Comparison of ENCODE assay signal across 16 cellular contexts in the genomic region with DNA sequence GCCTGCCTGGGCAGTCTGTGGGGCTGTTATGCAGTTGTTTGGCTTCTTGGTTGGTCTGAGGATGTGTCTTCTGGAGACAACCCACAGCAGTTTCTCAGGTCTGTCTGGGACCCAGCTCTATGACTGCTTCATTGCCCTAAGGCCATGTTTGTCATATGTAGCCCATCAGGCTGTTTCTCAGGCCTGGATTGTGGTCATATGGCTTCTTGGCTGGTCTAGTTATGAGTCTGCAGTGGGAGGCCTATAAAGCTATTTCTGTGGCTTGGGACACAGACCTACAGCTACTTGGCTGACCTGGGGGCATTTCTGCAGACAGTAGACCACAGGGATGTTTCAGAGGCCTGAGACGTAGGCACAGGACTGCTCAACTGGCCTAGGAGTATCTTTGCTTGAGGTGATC.
DNase-seq lines count a peak whose midpoint lies in the region; ATAC-seq lines count a peak whose summit lies in the region.
"Had no signal": no experiment of that assay in that cellular context is flagged by ENCODE, and none has a peak within 500 bp of the region (broad histone marks: within the 10 kb centered on the region; RNA-seq: fewer than 3 reads in every experiment).

No MANE protein-coding gene starts in this region.

- ATAC-seq in GM18867 (IDR thresholded peaks at IDR 0.05; ENCODE audit: unreplicated experiment) (peak; percentile 74), HG02623 (IDR thresholded peaks at IDR 0.05; ENCODE audit: unreplicated experiment) (peak; percentile 61), HG03378 (IDR thresholded peaks at IDR 0.05; ENCODE audit: unreplicated experiment) (peak; percentile 82), GM21515 (IDR thresholded peaks at IDR 0.05; ENCODE audit: unreplicated experiment) (no peak)
- ATAC-seq: A549 had no signal

- DNase-seq in EH (ENCODE audit: low read depth): peak; percentile 5
- DNase-seq in stimulated activated CD4-positive, alpha-beta T cell treated with anti-CD3 and anti-CD28 coated beads, Interleukin-2, amount 100 ng/mL, for 24 hours: no peak
- DNase-seq in head of caudate nucleus: no peak
- no peak for DNase-seq in medulla oblongata (ENCODE audit: extremely low spot score)
- DNase-seq: activated CD4-positive, alpha-beta T cell treated with anti-CD3 and anti-CD28 coated beads, Interleukin-2, amount 50 U/mL, for 4 hours; activated T-cell treated with anti-CD3 and anti-CD28 coated beads, Interleukin-2, amount 50 U/mL, for 72 hours; DMS53; glutamatergic neuron; NCI-H1436; stimulated activated CD4-positive, alpha-beta T cell treated with anti-CD3 and anti-CD28 coated beads, Interleukin-12 subunit alpha, Interleukin-12 subunit beta, amount 100 ng/mL, for 4 hours; stimulated activated naive CD4-positive, alpha-beta T cell treated with Interleukin-2 at 50 U/mL for 16 hours had no signal

- intact Hi-C loops in head of caudate nucleus (cut with DNase I): loop anchor here (5.0 kb wide), 1 partner anchor 105 kb away; the partner anchor contains the start of gene CHI3L2
